Comparison of ENCODE assay signal across 20 cellular contexts in the genomic region with DNA sequence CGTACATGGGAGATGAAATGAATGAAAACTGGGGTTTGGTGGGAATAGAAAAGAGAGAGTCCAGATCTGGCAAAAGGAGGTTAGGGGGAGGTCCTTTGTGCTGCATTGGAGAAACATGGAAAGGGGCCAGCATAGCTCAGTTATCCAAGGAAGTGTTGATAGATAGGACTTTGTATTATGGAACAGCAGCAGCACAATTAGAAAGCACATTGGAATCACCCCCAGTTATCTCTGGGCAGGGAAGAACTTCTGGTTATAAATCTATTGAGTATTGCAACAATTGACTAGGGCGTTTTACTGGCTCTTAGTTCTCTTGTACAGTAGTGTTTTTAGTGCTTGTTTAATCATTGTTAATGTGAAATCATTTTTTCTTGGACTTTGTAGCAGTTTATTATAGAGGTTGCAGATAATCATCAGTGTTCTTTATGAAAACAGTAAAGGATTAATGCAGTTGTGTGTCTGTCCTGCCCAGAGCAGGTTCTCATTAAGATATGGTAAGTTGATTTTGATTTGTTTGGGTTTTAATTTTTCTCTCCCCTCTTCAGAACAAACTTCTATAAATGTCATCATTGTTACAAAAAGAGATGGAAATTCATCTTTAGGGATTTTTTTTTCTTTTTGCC.
A peak's percentile ranks its signal among the peaks of the same experiment; 100 is the strongest.
DNase-seq lines count a peak whose midpoint lies in the region; ATAC-seq, FAIRE-seq and TF ChIP-seq lines count a peak whose summit lies in the region.
"Had no signal": no experiment of that assay in that cellular context is flagged by ENCODE, and none has a peak within 500 bp of the region (broad histone marks: within the 10 kb centered on the region; RNA-seq: fewer than 3 reads in every experiment).

No MANE protein-coding gene starts in this region.

- no peak for FAIRE-seq in endothelial cell of umbilical vein (lab: Jason Lieb, UNC)
- FAIRE-seq: G401.6 had no signal

- DNase-seq in Peyer's patch: no peak
- DNase-seq in endothelial cell of umbilical vein (ENCODE audit: low read depth, low spot score): peak; percentile 37
- no peak for DNase-seq in mucosa of descending colon
- no peak for DNase-seq in stimulated activated CD8-positive, alpha-beta memory T cell treated with anti-CD3 and anti-CD28 coated beads, Interleukin-4, amount 100 ng/mL, for 48 hours
- no peak for DNase-seq in NOMO-1 treated with dmso at 0.1 percent for 144 hours (lab: John Stamatoyannopoulos, UW; ENCODE audit: unreplicated experiment)
- DNase-seq: C1 segment of cervical spinal cord; Caco-2; CD4-positive, alpha-beta memory T cell; GM23248; H9; MM.1S; NCI-H2029 treated with DMSO at 0.1 percent for 48 hours; NCI-H510A; PC-3; SHP77 had no signal

- no peak overlapping the region for H3K4me3 ChIP-seq in HEK293 (ENCODE audit: low read depth, low read length)
- peak overlapping the region in 1 of 4 donors; percentile 11 for H3K4me3 ChIP-seq in Peyer's patch
- H3K4me3 ChIP-seq in endothelial cell of umbilical vein (replicated peaks in 1 of 3; ENCODE audit: insufficient read depth in 1 of 3, low read depth in 1 of 3, low read length in 3 of 3): no peak overlapping the region
- H3K4me3 ChIP-seq in mucosa of descending colon: no peak overlapping the region
- H3K4me3 ChIP-seq: GM23248 had no signal

- no peaks in the 10 kb centered on the region for H3K36me3 Mint-ChIP-seq in activated T-helper 17 cell treated with anti-CD3 and anti-CD28 coated beads, Interleukin-2, amount 50 U/mL, for 72 hours (ENCODE audit: low read depth)
- H3K36me3 Mint-ChIP-seq: CD4-positive, alpha-beta memory T cell; IgD-negative memory B cell had no signal

- H3K4me1 ChIP-seq in HEK293 (ENCODE audit: control insufficient read depth, insufficient read depth, low read length) (no peaks in the 10 kb centered on the region), Peyer's patch (peaks cover 0 to 29% (median 0%) of the 10 kb centered on the region in 4 donors), endothelial cell of umbilical vein (ENCODE audit: control insufficient read depth, extremely low read depth, insufficient read depth, low read length) (no peaks in the 10 kb centered on the region), mucosa of descending colon (ENCODE audit: low read depth) (peaks cover 9% of the 10 kb centered on the region)

- dilution Hi-C loops in endothelial cell of umbilical vein (cut with MboI; ENCODE audit: extremely low pct_ligation_motif_present, low sequenced_read_pairs): no loop called here

- no peak overlapping the region for H3K4me2 ChIP-seq in endothelial cell of umbilical vein (ENCODE audit: insufficient read depth, low read length)
- H3K4me2 ChIP-seq: KMS-11 had no signal

- H3K9me3 ChIP-seq in HEK293 (ENCODE audit: control insufficient read depth, insufficient read depth, low read depth, low read length): no peaks in the 10 kb centered on the region
- no peaks in the 10 kb centered on the region for H3K9me3 ChIP-seq in Peyer's patch
- no peaks in the 10 kb centered on the region for H3K9me3 ChIP-seq in endothelial cell of umbilical vein (replicated peaks; ENCODE audit: control insufficient read depth, insufficient read depth, low read length)
- no peaks in the 10 kb centered on the region for H3K9me3 ChIP-seq in mucosa of descending colon
- H3K9me3 ChIP-seq: Caco-2 had no signal

- no TSS peak for BruUV-seq in endothelial cell of umbilical vein (replicated peaks; lab: Mats Ljungman, UMichigan)

- H3K9me1 ChIP-seq in endothelial cell of umbilical vein (replicated peaks; ENCODE audit: control insufficient read depth, extremely low read depth, insufficient read depth, low read length): no peaks in the 10 kb centered on the region

- TF ChIP-seq POLR2A in Peyer's patch (IDR thresholded peaks at IDR 0.05) (peak; percentile 50 to 51), endothelial cell of umbilical vein (IDR thresholded peaks at IDR 0.05; ENCODE audit: low read depth, low read length) (no peak)

- no peaks in the 10 kb centered on the region for H3K36me3 ChIP-seq in HEK293 (ENCODE audit: control insufficient read depth in 2 of 2, insufficient read depth in 1 of 2, low read length in 2 of 2)
- H3K36me3 ChIP-seq in Peyer's patch: no peaks in the 10 kb centered on the region
- H3K36me3 ChIP-seq in endothelial cell of umbilical vein (ENCODE audit: control insufficient read depth in 2 of 2, extremely low read depth in 1 of 2, insufficient read depth in 2 of 2, low read length in 2 of 2): no peaks in the 10 kb centered on the region
- no peaks in the 10 kb centered on the region for H3K36me3 ChIP-seq in mucosa of descending colon (ENCODE audit: low read depth)

- CTCF ChIA-PET in HEK293 (lab: Yijun Ruan, JAX): no interaction called here
- CTCF ChIA-PET in endothelial cell of umbilical vein (lab: Charles Lee): interaction anchor here (1.5 kb wide), 1 partner anchor 172 kb away, joined by 5 read pairs; no protein-coding TSS in a partner anchor

- H3K4me1 Mint-ChIP-seq in activated T-helper 17 cell treated with anti-CD3 and anti-CD28 coated beads, Interleukin-2, amount 50 U/mL, for 72 hours: no peaks in the 10 kb centered on the region

- ATAC-seq in mucosa of descending colon: peak; percentile 54
- no peak for ATAC-seq in activated T-helper 17 cell treated with anti-CD3 and anti-CD28 coated beads, Interleukin-2, amount 50 U/mL, for 72 hours (replicated peaks)
- ATAC-seq: PC-3 had no signal

- H3K27ac ChIP-seq in HEK293 (ENCODE audit: extremely low read depth, low read depth, low read length): no peak overlapping the region
- peak overlapping the region in 3 of 4 donors; percentile 30 to 69 (median 63) for H3K27ac ChIP-seq in Peyer's patch
- no peak overlapping the region for H3K27ac ChIP-seq in endothelial cell of umbilical vein (ENCODE audit: insufficient read depth, low read depth, low read length)
- H3K27ac ChIP-seq: GM23248, KMS-11 had no signal

- H3K9ac ChIP-seq in endothelial cell of umbilical vein (replicated peaks; ENCODE audit: extremely low read depth, insufficient read depth, low read length): no peak overlapping the region
- H3K9ac ChIP-seq: GM23248, KMS-11 had no signal

- TF ChIP-seq CTCF in HEK293 (tag by site-specific recombination; IDR thresholded peaks at IDR 0.05) (no peak), Peyer's patch (IDR thresholded peaks at IDR 0.05) (no peak), endothelial cell of umbilical vein (IDR thresholded peaks at IDR 0.05; ENCODE audit: extremely low read depth in 1 of 2, insufficient read depth in 1 of 2, low read depth in 1 of 2, low read length in 2 of 2) (no peak), mucosa of descending colon (IDR thresholded peaks at IDR 0.05) (no peak)

- no peaks in the 10 kb centered on the region for H3K9me3 Mint-ChIP-seq in activated T-helper 17 cell treated with anti-CD3 and anti-CD28 coated beads, Interleukin-2, amount 50 U/mL, for 72 hours
- H3K9me3 Mint-ChIP-seq: CD4-positive, alpha-beta memory T cell; H9; IgD-negative memory B cell had no signal

- POLR2A ChIA-PET in HEK293 (lab: Yijun Ruan, JAX) (no interaction called here), endothelial cell of umbilical vein (lab: Charles Lee) (no interaction called here)

- H3K27me3 ChIP-seq in Peyer's patch: no peaks in the 10 kb centered on the region
- no peaks in the 10 kb centered on the region for H3K27me3 ChIP-seq in endothelial cell of umbilical vein (ENCODE audit: control insufficient read depth in 2 of 2, insufficient read depth in 2 of 2, low read length in 2 of 2)

- intact Hi-C loops in endothelial cell of umbilical vein (cut with micrococcal nuclease): no loop called here
- intact Hi-C loops in mucosa of descending colon (cut with DNase I, micrococcal nuclease): no loop called here

- H3K27ac Mint-ChIP-seq in activated T-helper 17 cell treated with anti-CD3 and anti-CD28 coated beads, Interleukin-2, amount 50 U/mL, for 72 hours: no peak overlapping the region
- H3K27ac Mint-ChIP-seq: CD4-positive, alpha-beta memory T cell; H9; IgD-negative memory B cell had no signal

- no peak overlapping the region for H3K4me3 Mint-ChIP-seq in activated T-helper 17 cell treated with anti-CD3 and anti-CD28 coated beads, Interleukin-2, amount 50 U/mL, for 72 hours
- H3K4me3 Mint-ChIP-seq: CD4-positive, alpha-beta memory T cell; H9; IgD-negative memory B cell had no signal

- H3K79me2 ChIP-seq in endothelial cell of umbilical vein (ENCODE audit: control insufficient read depth, insufficient read depth, low read length): no peaks in the 10 kb centered on the region

- H4K20me1 ChIP-seq in endothelial cell of umbilical vein (replicated peaks; ENCODE audit: control insufficient read depth, extremely low read depth, insufficient read depth, low read length): no peaks in the 10 kb centered on the region

- peaks cover 4% of the 10 kb centered on the region for H3K27me3 Mint-ChIP-seq in activated T-helper 17 cell treated with anti-CD3 and anti-CD28 coated beads, Interleukin-2, amount 50 U/mL, for 72 hours

- H2AFZ ChIP-seq in endothelial cell of umbilical vein (ENCODE audit: low read depth, low read length): no peak overlapping the region
- H2AFZ ChIP-seq: GM23248 had no signal

TF ChIP-seq in HEK293, 187 proteins besides CTCF, POLR2A, EP300 and RAD21 (continues in another document):
- TF ChIP-seq, protein P1, sequence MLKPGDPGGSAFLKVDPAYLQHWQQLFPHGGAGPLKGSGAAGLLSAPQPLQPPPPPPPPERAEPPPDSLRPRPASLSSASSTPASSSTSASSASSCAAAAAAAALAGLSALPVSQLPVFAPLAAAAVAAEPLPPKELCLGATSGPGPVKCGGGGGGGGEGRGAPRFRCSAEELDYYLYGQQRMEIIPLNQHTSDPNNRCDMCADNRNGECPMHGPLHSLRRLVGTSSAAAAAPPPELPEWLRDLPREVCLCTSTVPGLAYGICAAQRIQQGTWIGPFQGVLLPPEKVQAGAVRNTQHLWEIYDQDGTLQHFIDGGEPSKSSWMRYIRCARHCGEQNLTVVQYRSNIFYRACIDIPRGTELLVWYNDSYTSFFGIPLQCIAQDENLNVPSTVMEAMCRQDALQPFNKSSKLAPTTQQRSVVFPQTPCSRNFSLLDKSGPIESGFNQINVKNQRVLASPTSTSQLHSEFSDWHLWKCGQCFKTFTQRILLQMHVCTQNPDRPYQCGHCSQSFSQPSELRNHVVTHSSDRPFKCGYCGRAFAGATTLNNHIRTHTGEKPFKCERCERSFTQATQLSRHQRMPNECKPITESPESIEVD (tag by site-specific recombination; IDR thresholded peaks at IDR 0.05): peak; percentile 65; the same call in 1 of the 2 replicates

TF ChIP-seq in endothelial cell of umbilical vein, 7 proteins besides CTCF, POLR2A, EP300 and RAD21 (continues in another document):
- no peak for TF ChIP-seq MYC (IDR thresholded peaks at IDR 0.05; ENCODE audit: low read depth, low read length)
- no peak for TF ChIP-seq FOS (IDR thresholded peaks at IDR 0.05; ENCODE audit: borderline replicate concordance, insufficient read depth, low read length)
- no peak for TF ChIP-seq GATA2 (IDR thresholded peaks at IDR 0.05; ENCODE audit: insufficient read depth, insufficient read length, low read depth, low read length)
- TF ChIP-seq JUN (IDR thresholded peaks at IDR 0.05; ENCODE audit: borderline replicate concordance, insufficient read depth, insufficient read length, low read depth): no peak
- TF ChIP-seq EZH2 (IDR thresholded peaks at IDR 0.05; ENCODE audit: borderline replicate concordance, low read depth, low read length, severe bottlenecking): no peak

Comparison
In these comparisons a context has a peak if more than half of its experiments do, and no peak if none do; other contexts are left out.
1. H3K27ac ChIP-seq: peak in Peyer's patch (3 of 4); none in HEK293 (single experiment) and endothelial cell of umbilical vein (single experiment).